36 cellular contexts compared by ENCODE assay signal in the genomic region with DNA sequence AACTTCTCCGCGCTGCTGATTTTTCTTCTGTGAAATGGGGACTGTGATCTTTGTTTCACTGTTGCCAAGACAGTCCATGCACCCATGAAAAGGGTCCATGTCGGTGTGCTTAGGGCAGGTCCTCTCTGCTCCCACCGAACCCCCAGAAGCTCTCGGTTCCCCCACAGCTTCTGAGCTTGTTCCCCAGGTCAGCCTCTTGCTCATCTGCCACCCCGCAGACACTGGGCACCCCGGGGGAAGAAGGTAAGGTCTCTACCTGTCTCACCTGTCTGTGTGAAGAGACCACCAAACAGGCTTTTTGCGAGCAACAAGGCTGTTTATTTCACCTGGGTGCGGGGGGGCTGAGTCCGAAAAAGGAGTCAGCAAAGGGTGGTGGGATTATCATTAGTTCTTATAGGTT.
"Had no signal": no experiment of that assay in that cellular context is flagged by ENCODE, and none has a peak within 500 bp of the region (broad histone marks: within the 10 kb centered on the region; RNA-seq: fewer than 3 reads in every experiment).

No MANE protein-coding gene starts in this region.

- H3K27ac ChIP-seq: ascending aorta, breast epithelium, KMS-11, Peyer's patch, WERI-Rb-1 had no signal

- H3K4me2 ChIP-seq: KMS-11 had no signal

- H3K27me3 ChIP-seq: ascending aorta, breast epithelium, Peyer's patch had no signal

- ATAC-seq: activated CD8-positive, alpha-beta memory T cell treated with anti-CD3 and anti-CD28 coated beads, Interleukin-2, amount 10 ng/mL, durations not matched to agents 7 days and 5 days; activated T-cell treated with anti-CD3 and anti-CD28 coated beads, Interleukin-2, amount 50 U/mL, for 72 hours; activated T-helper 17 cell treated with anti-CD3 and anti-CD28 coated beads, Interleukin-2, amount 50 U/mL, for 72 hours; PC-3 had no signal

- H3K36me3 ChIP-seq: ascending aorta, breast epithelium, Peyer's patch, WERI-Rb-1 had no signal

- H3K4me1 ChIP-seq: Peyer's patch had no signal

- H3K4me3 ChIP-seq: ascending aorta, breast epithelium, Peyer's patch had no signal

- H3K36me3 Mint-ChIP-seq: activated CD8-positive, alpha-beta memory T cell treated with anti-CD3 and anti-CD28 coated beads, Interleukin-2, amount 10 ng/mL, durations not matched to agents 7 days and 5 days; activated naive CD4-positive, alpha-beta T cell treated with anti-CD3 and anti-CD28 coated beads, Interleukin-2, amount 50 U/mL, for 24 hours had no signal

- H3K4me3 Mint-ChIP-seq: activated CD4-positive, alpha-beta memory T cell treated with anti-CD3 and anti-CD28 coated beads, Interleukin-2, amount 10 ng/mL, durations not matched to agents 7 days and 5 days; activated CD8-positive, alpha-beta memory T cell treated with anti-CD3 and anti-CD28 coated beads, Interleukin-2, amount 10 ng/mL, durations not matched to agents 7 days and 5 days; activated naive CD4-positive, alpha-beta T cell treated with anti-CD3 and anti-CD28 coated beads, Interleukin-2, amount 50 U/mL, for 24 hours; activated naive CD8-positive, alpha-beta T cell treated with anti-CD3 and anti-CD28 coated beads, Interleukin-2, amount 10 ng/mL, durations not matched to agents 7 days and 5 days; activated T-cell treated with anti-CD3 and anti-CD28 coated beads, Interleukin-2, amount 50 U/mL, for 72 hours; activated T-helper 17 cell treated with anti-CD3 and anti-CD28 coated beads, Interleukin-2, amount 50 U/mL, for 72 hours had no signal

- H3K27ac Mint-ChIP-seq: activated CD4-positive, alpha-beta memory T cell treated with anti-CD3 and anti-CD28 coated beads, Interleukin-2, amount 10 ng/mL, durations not matched to agents 7 days and 5 days; activated CD8-positive, alpha-beta memory T cell treated with anti-CD3 and anti-CD28 coated beads, Interleukin-2, amount 10 ng/mL, durations not matched to agents 7 days and 5 days; activated naive CD4-positive, alpha-beta T cell treated with anti-CD3 and anti-CD28 coated beads, Interleukin-2, amount 50 U/mL, for 24 hours; activated naive CD8-positive, alpha-beta T cell treated with anti-CD3 and anti-CD28 coated beads, Interleukin-2, amount 10 ng/mL, durations not matched to agents 7 days and 5 days; activated T-cell treated with anti-CD3 and anti-CD28 coated beads, Interleukin-2, amount 50 U/mL, for 72 hours; activated T-helper 17 cell treated with anti-CD3 and anti-CD28 coated beads, Interleukin-2, amount 50 U/mL, for 72 hours had no signal

- H3K9me3 Mint-ChIP-seq: activated CD4-positive, alpha-beta memory T cell treated with anti-CD3 and anti-CD28 coated beads, Interleukin-2, amount 10 ng/mL, durations not matched to agents 7 days and 5 days; activated naive CD4-positive, alpha-beta T cell treated with anti-CD3 and anti-CD28 coated beads, Interleukin-2, amount 50 U/mL, for 24 hours; activated naive CD8-positive, alpha-beta T cell treated with anti-CD3 and anti-CD28 coated beads, Interleukin-2, amount 10 ng/mL, durations not matched to agents 7 days and 5 days; activated T-cell treated with anti-CD3 and anti-CD28 coated beads, Interleukin-2, amount 50 U/mL, for 72 hours; activated T-helper 17 cell treated with anti-CD3 and anti-CD28 coated beads, Interleukin-2, amount 50 U/mL, for 72 hours had no signal

- H3K9me3 ChIP-seq: ascending aorta, Peyer's patch had no signal

- H3K4me1 Mint-ChIP-seq: activated naive CD4-positive, alpha-beta T cell treated with anti-CD3 and anti-CD28 coated beads, Interleukin-2, amount 50 U/mL, for 24 hours had no signal

- DNase-seq: activated CD4-positive, alpha-beta memory T cell treated with anti-CD3 and anti-CD28 coated beads, Interleukin-2, amount 10 ng/mL, durations not matched to agents 7 days and 5 days; activated CD4-positive, alpha-beta T cell treated with anti-CD3 and anti-CD28 coated beads for 1 hour; activated CD4-positive, alpha-beta T cell treated with anti-CD3 and anti-CD28 coated beads for 48 hours; activated CD4-positive, CD25-positive, alpha-beta regulatory T cell; activated CD8-positive, alpha-beta memory T cell treated with anti-CD3 and anti-CD28 coated beads for 24 hours; activated CD8-positive, alpha-beta memory T cell treated with anti-CD3 and anti-CD28 coated beads, Interleukin-2, amount 10 ng/mL, durations not matched to agents 7 days and 5 days; activated CD8-positive, alpha-beta memory T cell treated with anti-CD3 and anti-CD28 coated beads, Interleukin-2, amount 50 U/mL, for 48 hours; activated gamma-delta T cell; activated naive CD4-positive, alpha-beta T cell treated with Interleukin-2 at 50 U/mL for 16 hours; activated naive CD8-positive, alpha-beta T cell treated with anti-CD3 and anti-CD28 coated beads, Interleukin-2, amount 10 ng/mL, durations not matched to agents 7 days and 5 days; activated T-cell treated with anti-CD3 and anti-CD28 coated beads, Interleukin-2, amount 50 U/mL, for 72 hours; amygdala; NCI-H1092 treated with DMSO at 0.1 percent for 48 hours; NCI-H1417; NCI-H146; NCI-H187; NCI-H2029 treated with DMSO at 0.1 percent for 48 hours; NCI-H2107; NCI-H2171; NCI-H510A; NCI-H526; NCI-H748 treated with DMSO at 0.1 percent for 48 hours; NK-92 treated with Interleukin-12 subunit alpha and Interleukin-12 subunit beta, amount 100 ng/mL, for 24 hours; PC-3; Peyer's patch; RPMI8226; SW 1271; T-helper 1 cell; T-helper 2 cell; T-helper 9 cell; WERI-Rb-1 had no signal

- H3K9ac ChIP-seq: KMS-11 had no signal
